1 cellular context compared by ENCODE assay signal in the genomic region with DNA sequence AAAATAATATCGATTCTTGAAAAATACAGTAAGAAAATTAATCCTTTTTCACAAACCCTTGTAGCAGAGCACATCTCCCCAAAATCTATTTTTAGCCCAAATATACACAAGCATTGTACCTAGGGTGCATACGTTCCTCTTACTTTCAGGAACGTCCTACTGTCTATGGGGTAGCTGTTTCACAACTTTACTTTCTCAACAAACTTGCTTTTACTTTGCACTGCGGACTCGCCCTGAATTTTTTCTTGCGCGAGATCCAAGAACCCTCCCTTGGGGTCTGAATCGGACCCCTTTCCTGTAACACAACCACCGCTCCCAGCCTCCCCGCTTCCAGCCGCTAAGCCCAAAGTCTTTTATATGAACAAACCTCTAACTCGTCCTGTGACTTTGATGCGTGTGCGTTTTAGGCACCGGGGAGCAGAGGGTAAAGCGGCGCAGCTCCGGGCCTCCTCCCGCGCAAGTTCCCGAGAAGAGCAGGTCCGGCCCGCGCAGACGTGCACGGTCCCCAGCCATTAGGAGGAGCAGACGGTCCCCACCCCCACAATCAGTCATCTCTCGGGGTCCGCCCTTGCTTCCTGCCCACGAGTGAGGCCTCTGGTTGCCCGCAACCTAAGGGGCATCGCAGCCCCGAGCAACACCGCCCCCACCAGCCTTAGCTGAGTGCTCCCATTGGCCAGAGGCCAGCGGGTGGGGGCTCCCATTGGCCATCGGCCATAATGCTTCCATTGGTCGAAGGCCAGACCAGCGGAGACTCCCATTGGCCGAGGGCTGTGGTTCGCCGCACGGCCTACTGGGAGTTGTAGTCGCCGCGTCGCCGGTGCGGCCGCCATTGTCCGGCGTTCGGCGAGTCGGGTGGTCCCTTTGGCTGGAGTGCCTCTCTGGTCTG.
TF ChIP-seq lines count a peak whose summit lies in the region.

A gene (plus strand): TSS at position 800 of the 886 bp plus-strand sequence. CDS start 127 bp downstream, outside the sequence.

TF ChIP-seq in IMR-90, 13 proteins besides CTCF, POLR2A, EP300 and RAD21 (continued from another document):
- TF ChIP-seq, protein P1, sequence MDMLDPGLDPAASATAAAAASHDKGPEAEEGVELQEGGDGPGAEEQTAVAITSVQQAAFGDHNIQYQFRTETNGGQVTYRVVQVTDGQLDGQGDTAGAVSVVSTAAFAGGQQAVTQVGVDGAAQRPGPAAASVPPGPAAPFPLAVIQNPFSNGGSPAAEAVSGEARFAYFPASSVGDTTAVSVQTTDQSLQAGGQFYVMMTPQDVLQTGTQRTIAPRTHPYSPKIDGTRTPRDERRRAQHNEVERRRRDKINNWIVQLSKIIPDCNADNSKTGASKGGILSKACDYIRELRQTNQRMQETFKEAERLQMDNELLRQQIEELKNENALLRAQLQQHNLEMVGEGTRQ (IDR thresholded peaks at IDR 0.05; ENCODE audit: low read depth, low read length), result peak; percentile 31; the same call in 1 of the 2 replicates
